10 cellular contexts compared by ENCODE assay signal in the genomic region with DNA sequence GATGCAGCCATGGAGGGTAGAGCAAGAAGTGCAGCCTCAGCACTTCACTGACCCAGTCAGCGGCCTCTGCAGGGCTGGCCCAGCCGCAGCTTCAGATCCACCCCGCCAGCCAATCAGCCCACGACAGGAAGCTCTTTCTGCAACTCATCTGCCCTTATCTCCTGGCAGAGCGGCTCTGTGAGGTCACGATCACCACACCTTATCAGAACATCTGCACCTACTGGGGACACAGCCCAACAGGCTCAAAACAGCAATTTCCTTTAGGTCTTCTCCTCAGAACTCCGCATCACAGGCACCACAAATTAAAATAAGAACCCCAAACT.
A peak's percentile ranks its signal among the peaks of the same experiment; 100 is the strongest.
DNase-seq lines count a peak whose midpoint lies in the region; ATAC-seq and TF ChIP-seq lines count a peak whose summit lies in the region.
"Had no signal": no experiment of that assay in that cellular context is flagged by ENCODE, and none has a peak within 500 bp of the region (broad histone marks: within the 10 kb centered on the region; RNA-seq: fewer than 3 reads in every experiment).

No MANE protein-coding gene starts in this region.

- intact Hi-C loops in left colon (cut with DNase I, micrococcal nuclease) = no loop called here

- no peaks in the 10 kb centered on the region for H3K36me3 Mint-ChIP-seq in stimulated activated naive B cell treated with anti-CD40 and anti-IgM and Interleukin-4, amounts not matched to agents 10 μg/mL and 1 μg/mL and 100 μg/mL, for 72 hours

- in situ Hi-C loops in brain microvascular endothelial cell (cut with HindIII; ENCODE audit: low pct_ligation_motif_present, low sequenced_read_pairs) = no loop called here

- DNase-seq in T follicular helper cell (ENCODE audit: low read depth) (peak; percentile 44), activated T-cell treated with anti-CD3 and anti-CD28 coated beads for 4 hours (peak; percentile 43), left colon (peak; percentile 16 to 39), NAMALWA (ENCODE audit: low spot score) (no peak), brain microvascular endothelial cell (no peak)
- peak; percentile 39 to 64 for DNase-seq in stimulated activated CD8-positive, alpha-beta memory T cell treated with anti-CD3 and anti-CD28 coated beads, Interleukin-15, amount 100 ng/mL, for 48 hours (ENCODE audit: low read depth in 2 of 2)
- no peak for DNase-seq in stimulated activated naive B cell treated with anti-CD40 and anti-IgM and Interleukin-4, amounts not matched to agents 10 μg/mL and 1 μg/mL and 100 μg/mL, for 72 hours
- DNase-seq: amygdala had no signal

- TF ChIP-seq CTCF in brain microvascular endothelial cell (IDR thresholded peaks at IDR 0.05; ENCODE audit: low read depth, low read length, missing control alignments) = no peak

- H3K4me1 Mint-ChIP-seq in stimulated activated naive B cell treated with anti-CD40 and anti-IgM and Interleukin-4, amounts not matched to agents 10 μg/mL and 1 μg/mL and 100 μg/mL, for 72 hours = no peaks in the 10 kb centered on the region

- H3K27ac ChIP-seq in brain microvascular endothelial cell = no peak overlapping the region
- H3K27ac ChIP-seq: suprapubic skin had no signal

- H3K27me3 Mint-ChIP-seq in stimulated activated naive B cell treated with anti-CD40 and anti-IgM and Interleukin-4, amounts not matched to agents 10 μg/mL and 1 μg/mL and 100 μg/mL, for 72 hours = no peaks in the 10 kb centered on the region

- H3K4me3 Mint-ChIP-seq in stimulated activated naive B cell treated with anti-CD40 and anti-IgM and Interleukin-4, amounts not matched to agents 10 μg/mL and 1 μg/mL and 100 μg/mL, for 72 hours = no peak overlapping the region

- no peaks in the 10 kb centered on the region for H3K36me3 ChIP-seq in brain microvascular endothelial cell (replicated peaks)
- H3K36me3 ChIP-seq: suprapubic skin had no signal

- ATAC-seq in left colon (no peak), GM19452 (IDR thresholded peaks at IDR 0.05; ENCODE audit: unreplicated experiment) (no peak)
- ATAC-seq in stimulated activated naive B cell treated with anti-CD40 and anti-IgM and Interleukin-4, amounts not matched to agents 10 μg/mL and 1 μg/mL and 100 μg/mL, for 72 hours (replicated peaks) = no peak

- H3K27me3 ChIP-seq in brain microvascular endothelial cell (replicated peaks) = no peaks in the 10 kb centered on the region
- H3K27me3 ChIP-seq: suprapubic skin had no signal

- no peak overlapping the region for H3K27ac Mint-ChIP-seq in stimulated activated naive B cell treated with anti-CD40 and anti-IgM and Interleukin-4, amounts not matched to agents 10 μg/mL and 1 μg/mL and 100 μg/mL, for 72 hours

- H3K9me3 Mint-ChIP-seq in stimulated activated naive B cell treated with anti-CD40 and anti-IgM and Interleukin-4, amounts not matched to agents 10 μg/mL and 1 μg/mL and 100 μg/mL, for 72 hours = peaks cover 0 to 5% of the 10 kb centered on the region in 2 donors

- H3K4me3 ChIP-seq in brain microvascular endothelial cell (ENCODE audit: low read depth, low read length) = no peak overlapping the region
- H3K4me3 ChIP-seq: suprapubic skin had no signal

Comparison
In these comparisons a context has a peak if more than half of its experiments do, and no peak if none do; other contexts are left out.
1. DNase-seq: peak in T follicular helper cell (single experiment), activated T-cell treated with anti-CD3 and anti-CD28 coated beads for 4 hours (single experiment), left colon (2 of 2) and stimulated activated CD8-positive, alpha-beta memory T cell treated with anti-CD3 and anti-CD28 coated beads, Interleukin-15, amount 100 ng/mL, for 48 hours (2 of 2); none in stimulated activated naive B cell treated with anti-CD40 and anti-IgM and Interleukin-4, amounts not matched to agents 10 μg/mL and 1 μg/mL and 100 μg/mL, for 72 hours (single experiment), NAMALWA (single experiment) and brain microvascular endothelial cell (single experiment).